Comparison of ENCODE assay signal across 8 cellular contexts in genomic region chr11:77188323-77188911, GRCh38.
A peak's percentile ranks its signal among the peaks of the same experiment; 100 is the strongest.
DNase-seq lines count a peak whose midpoint lies in the region; ATAC-seq and TF ChIP-seq lines count a peak whose summit lies in the region.

No MANE protein-coding gene starts in this region.

- ATAC-seq in GM18870 (IDR thresholded peaks at IDR 0.05; ENCODE audit: unreplicated experiment): no peak

- intact Hi-C loops in CD14-positive monocyte (cut with micrococcal nuclease): loop anchor here (1.0 to 5.0 kb wide), 2 partner anchors 61 to 141 kb away; no protein-coding TSS in a partner anchor

- no CpG with 5 or more reads among the region's 4 CpGs for WGBS in H9 (ENCODE audit: extremely low coverage, insufficient read length, low lambda C conversion rate)

- H4K5ac ChIP-seq in H9 (ENCODE audit: insufficient read length, low read depth, low read length): no peak overlapping the region

- H3K27me3 Mint-ChIP-seq in CD14-positive monocyte (ENCODE audit: low read depth in 3 of 3) (peaks cover 0 to 2% (median 0%) of the 10 kb centered on the region in 3 donors), H9 (ENCODE audit: low read depth) (no peaks in the 10 kb centered on the region)

- peaks cover 6 to 12% of the 10 kb centered on the region in 2 donors for H3K36me3 Mint-ChIP-seq in CD14-positive monocyte
- no peaks in the 10 kb centered on the region for H3K36me3 Mint-ChIP-seq in H9 (ENCODE audit: insufficient read depth in 1 of 3, low read depth in 3 of 3)

- no peak overlapping the region for H3K4me2 ChIP-seq in H9 (ENCODE audit: insufficient read depth, insufficient read length, low read length)

- no peak overlapping the region for H2AFZ ChIP-seq in H9 (ENCODE audit: low read length)

- peaks cover 2% of the 10 kb centered on the region; the same call in 1 of the 2 replicates for H3K4me1 ChIP-seq in H9 (ENCODE audit: insufficient read depth, low read length)

- no peaks in the 10 kb centered on the region for H3K9me3 ChIP-seq in H9 (ENCODE audit: control insufficient read depth, low read depth, low read length)

- H3K27ac ChIP-seq in H9 (ENCODE audit: insufficient read length, low read depth, low read length): no peak overlapping the region
- no peak overlapping the region for H3K27ac ChIP-seq in caudate nucleus (ENCODE audit: low read depth, low read length)

- H3K79me2 ChIP-seq in H9 (ENCODE audit: insufficient read depth, low read length): no peaks in the 10 kb centered on the region

- peaks cover 4% of the 10 kb centered on the region for H4K20me1 ChIP-seq in H9 (ENCODE audit: control insufficient read depth, insufficient read depth, insufficient read length)

- no peak overlapping the region for H3K4ac ChIP-seq in H9 (ENCODE audit: low read depth, low read length)

- no peak overlapping the region for H3K14ac ChIP-seq in H9 (ENCODE audit: insufficient read depth, low read length)

- H3K56ac ChIP-seq in H9 (ENCODE audit: insufficient read length, low read depth, low read length): no peak overlapping the region

- H3K9ac ChIP-seq in H9 (ENCODE audit: extremely low read depth, insufficient read length, low read length): no peak overlapping the region

- no peak overlapping the region for H4K8ac ChIP-seq in H9 (replicated peaks; ENCODE audit: insufficient read length, low read depth, low read length)

- DNase-seq in CD14-positive monocyte (ENCODE audit: low spot score): peak; percentile 69
- DNase-seq in H9: peak; percentile 78
- DNase-seq in NCI-H2227 (lab: John Stamatoyannopoulos, UW; ENCODE audit: unreplicated experiment): peak; percentile 80
- DNase-seq in activated CD4-positive, CD25-positive, alpha-beta regulatory T cell treated with anti-CD3 and anti-CD28 coated beads, Interleukin-2, amount 50 U/mL, for 16 hours (ENCODE audit: low read depth, low spot score): peak; percentile 37
- peak in 56 of 61 donors; percentile 7 to 82 (median 48) for DNase-seq in caudate nucleus (lab: John Stamatoyannopoulos, UW)
- DNase-seq in kidney tubule cell (ENCODE audit: low spot score): peak; percentile 66
- peak; percentile 66 for DNase-seq in stimulated activated CD4-positive, alpha-beta T cell treated with anti-CD3 and anti-CD28 coated beads, Interleukin-4, amount 100 ng/mL, for 24 hours

- H2BK12ac ChIP-seq in H9 (ENCODE audit: insufficient read length, low read depth, low read length): no peak overlapping the region

- H3K4me3 Mint-ChIP-seq in CD14-positive monocyte: no peak overlapping the region
- H3K4me3 Mint-ChIP-seq in H9: no peak overlapping the region

- H4K91ac ChIP-seq in H9 (ENCODE audit: insufficient read length, low read depth, low read length): no peak overlapping the region

- H3K9me3 Mint-ChIP-seq in CD14-positive monocyte (no peaks in the 10 kb centered on the region), H9 (no peaks in the 10 kb centered on the region)

- no peak overlapping the region for H2BK20ac ChIP-seq in H9 (ENCODE audit: low read depth, low read length, poor library complexity, severe bottlenecking)

- no peaks in the 10 kb centered on the region for H3K79me1 ChIP-seq in H9 (ENCODE audit: insufficient read depth, low read depth, low read length, poor library complexity, severe bottlenecking)

- no peak overlapping the region for H2BK5ac ChIP-seq in H9 (ENCODE audit: insufficient read length, low read length)

- no peaks in the 10 kb centered on the region for H3K23me2 ChIP-seq in H9 (ENCODE audit: insufficient read length, low read depth, low read length, poor library complexity, severe bottlenecking)

- peaks cover 7% of the 10 kb centered on the region for H3K4me1 Mint-ChIP-seq in CD14-positive monocyte
- peaks cover 8 to 10% of the 10 kb centered on the region in 2 experiments for H3K4me1 Mint-ChIP-seq in H9

- H3T11ph ChIP-seq in H9 (ENCODE audit: low read length): no peak overlapping the region

- no peak overlapping the region for H2BK15ac ChIP-seq in H9 (ENCODE audit: low read depth, low read length)

- TF ChIP-seq CTCF in CD14-positive monocyte (IDR thresholded peaks at IDR 0.05) (peak; percentile 93), H9 (conservative IDR thresholded peaks at IDR 0.05) (peak; percentile 94)

- no peaks in the 10 kb centered on the region for H3K27me3 ChIP-seq in H9 (ENCODE audit: insufficient read depth, low read length)

- H3K27ac Mint-ChIP-seq in CD14-positive monocyte: peak overlapping the region in 1 of 7 donors; percentile 1
- H3K27ac Mint-ChIP-seq in H9: no peak overlapping the region

- no peak overlapping the region for H2AK5ac ChIP-seq in H9 (ENCODE audit: insufficient read length, low read length)

- no peak overlapping the region for H3K18ac ChIP-seq in H9 (ENCODE audit: insufficient read length, low read depth, low read length)

- H3K23ac ChIP-seq in H9 (ENCODE audit: insufficient read length, low read depth, low read length): no peak overlapping the region

- no peak overlapping the region for H2BK120ac ChIP-seq in H9 (ENCODE audit: low read depth, low read length, poor library complexity, severe bottlenecking)
